In genomic region chr7:38580485-38580884, GRCh38 we compare ENCODE assay signal across 26 cellular contexts.
"Had no signal": no experiment of that assay in that cellular context is flagged by ENCODE, and none has a peak within 500 bp of the region (broad histone marks: within the 10 kb centered on the region; RNA-seq: fewer than 3 reads in every experiment).

No MANE protein-coding gene starts in this region.

- ATAC-seq: stimulated activated effector memory CD8-positive, alpha-beta T cell treated with anti-CD3 and anti-CD28 coated beads, Interleukin-12 subunit alpha, Interleukin-12 subunit beta, amount 100 ng/mL, for 72 hours; stimulated activated memory B cell treated with anti-CD40 and anti-IgM and Interleukin-4, amounts not matched to agents 10 μg/mL and 1 μg/mL and 100 μg/mL, for 72 hours; stimulated activated naive B cell treated with anti-CD40 and anti-IgM and Interleukin-4, amounts not matched to agents 10 μg/mL and 1 μg/mL and 100 μg/mL, for 72 hours; stimulated activated naive CD8-positive, alpha-beta T cell treated with anti-CD3 and anti-CD28 coated beads, Interleukin-15, amount 100 ng/mL, for 72 hours; stimulated activated naive CD8-positive, alpha-beta T cell treated with anti-CD3 and anti-CD28 coated beads, Interleukin-15, Interleukin-2, amounts not matched to agents 100 U/mL and 50 U/mL, for 24 hours; upper lobe of right lung had no signal

- H3K27me3 ChIP-seq: stomach, suprapubic skin, testis, thyroid gland, tibial artery, tibial nerve, transverse colon, upper lobe of left lung, upper lobe of right lung, uterus, vagina had no signal

- H3K4me1 ChIP-seq: suprapubic skin, testis, thyroid gland, tibial nerve, transverse colon, upper lobe of left lung, upper lobe of right lung, uterus, vagina had no signal

- FAIRE-seq: urothelium cell line had no signal

- H3K36me3 ChIP-seq: stomach, suprapubic skin, thoracic aorta, thyroid gland, tibial artery, tibial nerve, transverse colon, upper lobe of left lung, upper lobe of right lung, uterus, vagina had no signal

- DNase-seq: stimulated activated CD4-positive, alpha-beta T cell treated with anti-CD3 and anti-CD28 coated beads, Interleukin-2, amount 100 ng/mL, for 48 hours; stimulated activated CD4-positive, alpha-beta T cell treated with anti-CD3 and anti-CD28 coated beads, Interleukin-4, amount 100 ng/mL, for 1 hour; stimulated activated CD4-positive, alpha-beta T cell treated with anti-CD3 and anti-CD28 coated beads, Interleukin-4, amount 100 ng/mL, for 24 hours; stimulated activated CD4-positive, alpha-beta T cell treated with anti-CD3 and anti-CD28 coated beads, Interleukin-4, amount 100 ng/mL, for 4 hours; stimulated activated CD8-positive, alpha-beta memory T cell treated with anti-CD3 and anti-CD28 coated beads, Interleukin-4, amount 100 ng/mL, for 48 hours; stimulated activated naive B cell treated with anti-CD40 and anti-IgM and Interleukin-4, amounts not matched to agents 10 μg/mL and 1 μg/mL and 100 μg/mL, for 72 hours; stimulated activated naive CD4-positive, alpha-beta T cell; stimulated activated naive CD4-positive, alpha-beta T cell treated with Interleukin-2 at 50 U/mL for 16 hours; stimulated activated naive CD8-positive, alpha-beta T cell treated with anti-CD3 and anti-CD28 coated beads, Interleukin-15, amount 100 ng/mL, for 72 hours; stimulated activated naive CD8-positive, alpha-beta T cell treated with anti-CD3 and anti-CD28 coated beads, Interleukin-15, Interleukin-2, amounts not matched to agents 100 U/mL and 50 U/mL, for 24 hours; stomach; substantia nigra; testis; thyroid gland; tibial artery; transverse colon; upper lobe of left lung; upper lobe of right lung; uterus had no signal

- H3K4me3 ChIP-seq: stomach, suprapubic skin, testis, thoracic aorta, thyroid gland, tibial artery, tibial nerve, transverse colon, upper lobe of left lung, upper lobe of right lung, uterus, vagina had no signal

- H3K9me3 ChIP-seq: suprapubic skin, testis, thoracic aorta, thyroid gland, tibial artery, transverse colon, upper lobe of left lung, upper lobe of right lung, uterus, vagina had no signal

- H3K27ac ChIP-seq: stomach, suprapubic skin, testis, thoracic aorta, thyroid gland, tibial artery, tibial nerve, transverse colon, upper lobe of left lung, upper lobe of right lung, uterus, vagina had no signal
